9 cellular contexts compared by ENCODE assay signal in the genomic region with DNA sequence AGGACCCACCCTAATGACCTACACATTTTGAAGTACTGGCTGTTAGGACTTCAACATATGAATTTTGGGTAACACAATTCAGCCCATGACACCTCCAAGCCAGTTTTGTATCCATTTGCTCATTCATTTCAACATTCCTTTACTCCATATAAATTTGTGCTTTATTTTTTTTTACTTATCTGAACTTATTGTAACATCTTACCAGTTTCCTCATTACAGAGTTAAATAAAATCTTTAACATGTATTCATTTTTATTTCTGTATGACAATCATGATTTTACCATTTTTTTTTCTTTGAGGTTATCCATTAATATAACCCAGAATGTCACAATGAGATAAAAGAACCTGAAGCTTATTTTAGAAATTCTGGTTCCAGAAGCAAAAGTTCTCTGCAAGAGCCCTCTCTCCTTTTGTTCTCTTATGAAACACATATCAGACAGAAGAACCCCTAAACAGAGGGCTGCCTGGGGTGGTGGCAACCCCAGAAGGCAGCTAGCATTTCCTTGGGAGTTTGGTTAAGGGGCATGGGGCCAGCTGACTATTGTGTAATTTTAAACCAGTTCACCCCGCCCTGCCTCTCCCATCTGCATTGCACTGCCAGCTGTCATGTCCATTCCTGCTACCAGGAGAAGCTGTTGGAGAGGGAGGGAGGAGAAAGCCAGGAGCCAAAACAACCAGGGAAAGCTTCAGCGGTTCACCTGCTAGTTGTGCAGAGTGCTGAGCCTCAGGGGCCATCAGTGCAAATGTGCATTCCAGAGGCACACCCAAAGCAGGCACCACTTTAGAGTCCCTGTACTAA. TPM values are rescaled to one million over a fixed set of nuclear protein-coding genes. Genes with fewer than 3 reads are reported as not detected.
DNase-seq lines count a peak whose midpoint lies in the region; ATAC-seq and TF ChIP-seq lines count a peak whose summit lies in the region.
"Had no signal": no experiment of that assay in that cellular context is flagged by ENCODE, and none has a peak within 500 bp of the region (broad histone marks: within the 10 kb centered on the region; RNA-seq: fewer than 3 reads in every experiment).

No MANE protein-coding gene starts in this region.

- no peaks in the 10 kb centered on the region for H3K27me3 ChIP-seq in MG63
- H3K27me3 ChIP-seq in WERI-Rb-1 (ENCODE audit: insufficient read depth, low read depth, severe bottlenecking): no peaks in the 10 kb centered on the region

- no peak overlapping the region for H3K27ac ChIP-seq in WERI-Rb-1

- no peak for TF ChIP-seq CTCF in WERI-Rb-1 (IDR thresholded peaks at IDR 0.05; ENCODE audit: low read depth, low read length)

- no peaks in the 10 kb centered on the region for H3K9me3 ChIP-seq in MG63
- no peaks in the 10 kb centered on the region for H3K9me3 ChIP-seq in WERI-Rb-1 (ENCODE audit: severe bottlenecking)

- H3K36me3 ChIP-seq in MG63 (no peaks in the 10 kb centered on the region), WERI-Rb-1 (no peaks in the 10 kb centered on the region)

- H3K4me3 ChIP-seq in MG63 (no peak overlapping the region), WERI-Rb-1 (ENCODE audit: low read depth, low read length) (no peak overlapping the region)

- no peak for ATAC-seq in GM21528 (IDR thresholded peaks at IDR 0.05; ENCODE audit: low FRiP score, unreplicated experiment)
- no peak for ATAC-seq in GM21737 (IDR thresholded peaks at IDR 0.05; ENCODE audit: unreplicated experiment)
- ATAC-seq in GM18873 (IDR thresholded peaks at IDR 0.05; ENCODE audit: low FRiP score, unreplicated experiment): no peak

- DNase-seq in AG08396 (ENCODE audit: low spot score) (peak; percentile 27), MG63 (peak; percentile 73), WERI-Rb-1 (peak; percentile 53), iPS-NIHi7 (ENCODE audit: extremely low spot score) (peak; percentile 27)
- DNase-seq in activated CD4-positive, alpha-beta T cell treated with anti-CD3 and anti-CD28 coated beads, Interleukin-2, amount 50 U/mL, for 1 hour: no peak
- DNase-seq: CD4-positive, CD25-positive, alpha-beta regulatory T cell had no signal

RNA-seq across cellular contexts. Expression of a gene that starts 47.8 kb away (rescaled TPM):
- 35.5 and 38.5 TPM in 2 replicates for total RNA-seq in MG63 (2014; rRNA removed; shearing (Covaris generic); ENCODE audit: low replicate concordance)
